Comparison of ENCODE assay signal across 8 cellular contexts in the genomic region with DNA sequence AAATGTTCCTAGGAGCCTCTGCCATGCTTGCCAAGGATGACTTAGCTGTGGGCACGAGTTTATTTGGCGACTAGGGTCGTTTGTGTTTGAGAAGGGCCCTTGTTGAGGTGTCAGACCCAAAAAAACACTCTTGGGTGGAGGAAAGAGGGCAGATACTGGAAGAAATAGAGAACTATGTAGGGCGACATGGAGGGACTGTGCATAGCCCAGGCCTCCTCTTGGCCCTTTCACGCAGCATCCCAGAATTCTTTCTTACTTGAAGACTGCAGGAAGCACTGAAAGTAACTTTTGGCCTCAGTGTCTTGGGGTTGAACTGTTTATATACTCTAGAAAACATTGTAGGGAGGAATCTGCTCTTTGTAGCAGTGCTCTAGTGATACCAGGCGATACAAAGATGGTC. TPM values are rescaled to one million over a fixed set of nuclear protein-coding genes. Genes with fewer than 3 reads are reported as not detected.
DNase-seq lines count a peak whose midpoint lies in the region; ATAC-seq and TF ChIP-seq lines count a peak whose summit lies in the region.

No MANE protein-coding gene starts in this region.

- H3K27ac Mint-ChIP-seq in activated B cell treated with CpG ODN at 0.5 μM for 24 hours, result peak overlapping the region; percentile 82

- peak overlapping the region; percentile 95 for H3K4me3 Mint-ChIP-seq in activated B cell treated with CpG ODN at 0.5 μM for 24 hours

- in situ Hi-C loops in G401 (cut with HindIII; ENCODE audit: low sequenced_read_pairs), result no loop called here

- H3K4me1 ChIP-seq in right atrium auricular region, result peaks cover 0 to 26% of the 10 kb centered on the region in 2 donors
- peaks cover 12% of the 10 kb centered on the region for H3K4me1 ChIP-seq in stomach smooth muscle (ENCODE audit: control insufficient read depth, insufficient read depth, low read length)

- TF ChIP-seq CTCF in right atrium auricular region (IDR thresholded peaks at IDR 0.05) (no peak), activated B cell treated with CpG ODN at 0.5 μM for 24 hours (IDR thresholded peaks at IDR 0.05) (no peak), omental fat pad (IDR thresholded peaks at IDR 0.05) (no peak)

- H3K36me3 ChIP-seq in right atrium auricular region (no peaks in the 10 kb centered on the region), stomach smooth muscle (ENCODE audit: control insufficient read depth in 2 of 2, insufficient read depth in 2 of 2, low read length in 2 of 2) (no peaks in the 10 kb centered on the region)

- ATAC-seq in activated B cell treated with CpG ODN at 0.5 μM for 24 hours (ENCODE audit: low read depth) (no peak), omental fat pad (ENCODE audit: low FRiP score) (no peak)

- DNase-seq in right atrium auricular region (ENCODE audit: low spot score), result no peak
- DNase-seq in cardiac septum (ENCODE audit: low spot score), result no peak
- no peak for DNase-seq in activated B cell treated with CpG ODN at 0.5 μM for 24 hours
- DNase-seq in G401 (ENCODE audit: low spot score), result no peak
- no peak for DNase-seq in NCI-H187 (lab: John Stamatoyannopoulos, UW)
- DNase-seq in omental fat pad (ENCODE audit: low spot score), result no peak

- no peaks in the 10 kb centered on the region for H3K27me3 ChIP-seq in right atrium auricular region
- H3K27me3 ChIP-seq in stomach smooth muscle (ENCODE audit: control insufficient read depth in 1 of 2, insufficient read depth in 2 of 2, low read length in 2 of 2), result no peaks in the 10 kb centered on the region

- H3K9me3 ChIP-seq in right atrium auricular region (no peaks in the 10 kb centered on the region), stomach smooth muscle (ENCODE audit: control insufficient read depth in 2 of 2, low read length in 2 of 2) (no peaks in the 10 kb centered on the region)

- no peaks in the 10 kb centered on the region for H3K9me3 Mint-ChIP-seq in activated B cell treated with CpG ODN at 0.5 μM for 24 hours

- H3K4me1 Mint-ChIP-seq in activated B cell treated with CpG ODN at 0.5 μM for 24 hours, result peaks cover 43% of the 10 kb centered on the region

- POLR2A ChIA-PET in activated B cell treated with CpG ODN at 0.5 μM for 24 hours (lab: Charles Lee), result interaction anchor here (0.6 kb wide), 2 partner anchors 8 to 671 kb away, joined by 3 read pairs; no protein-coding TSS in a partner anchor

- peaks cover 12% of the 10 kb centered on the region for H3K36me3 Mint-ChIP-seq in activated B cell treated with CpG ODN at 0.5 μM for 24 hours (ENCODE audit: low read depth)

- no peaks in the 10 kb centered on the region for H3K27me3 Mint-ChIP-seq in activated B cell treated with CpG ODN at 0.5 μM for 24 hours

- CTCF ChIA-PET in activated B cell treated with CpG ODN at 0.5 μM for 24 hours (lab: Charles Lee), result interaction anchor here (0.7 kb wide), 1 partner anchor 671 kb away, joined by 3 read pairs; no protein-coding TSS in a partner anchor

- peak overlapping the region; percentile 86 to 90 for H3K9ac ChIP-seq in stomach smooth muscle (ENCODE audit: low read length in 2 of 2)

- intact Hi-C loops in cardiac septum (cut with DNase I) (no loop called here), activated B cell treated with CpG ODN at 0.5 μM for 24 hours (cut with micrococcal nuclease) (loop anchor here (1.0 to 5.0 kb wide), 3 partner anchors 75 to 136 kb away; partner anchors contain the start of genes ITPKA, NUSAP1 and OIP5)

- H3K27ac ChIP-seq in right atrium auricular region (peak overlapping the region; percentile 82 to 86), stomach smooth muscle (ENCODE audit: low read length) (peak overlapping the region; percentile 78)

- peak overlapping the region; percentile 95 to 99 for H3K4me3 ChIP-seq in right atrium auricular region
- H3K4me3 ChIP-seq in iPS-11a (ENCODE audit: low read depth, low read length), result peak overlapping the region; percentile 89
- H3K4me3 ChIP-seq in stomach smooth muscle (ENCODE audit: low read length in 2 of 2), result peak overlapping the region; percentile 91 to 99

RNA-seq across cellular contexts. Expression of gene RTF1, which starts 0.9 kb away (rescaled TPM):
- total RNA-seq in right atrium auricular region, result 10 to 100 TPM; 21.2 to 21.4 TPM
- 26.8 TPM for total RNA-seq in cardiac septum
- total RNA-seq in activated B cell treated with CpG ODN at 0.5 μM for 24 hours, result 37.2 and 38.0 TPM in 2 replicates
- total RNA-seq in G401 (2014; rRNA removed; shearing (Covaris generic)), result 24.6 and 58.4 TPM in 2 replicates
- 10 to 100 TPM; 18.1 to 39.7 (median 25.8) TPM for total RNA-seq in omental fat pad

RNA-seq across cellular contexts. Expression of gene NDUFAF1, which starts 15.5 kb away (rescaled TPM):
- 10 to 100 TPM; 26.1 to 55.6 TPM for total RNA-seq in right atrium auricular region
- total RNA-seq in cardiac septum, result 29.7 TPM
- total RNA-seq in activated B cell treated with CpG ODN at 0.5 μM for 24 hours, result 17.8 and 19.3 TPM in 2 replicates
- total RNA-seq in G401 (2014; rRNA removed; shearing (Covaris generic)), result 16.4 and 30.0 TPM in 2 replicates
- total RNA-seq in omental fat pad, result 10 to 100 TPM in 2 of 4 donors, 1 to 10 TPM in 2; 7.0 to 19.7 (median 12.5) TPM
